Comparison of ENCODE assay signal across 8 cellular contexts in the genomic region with DNA sequence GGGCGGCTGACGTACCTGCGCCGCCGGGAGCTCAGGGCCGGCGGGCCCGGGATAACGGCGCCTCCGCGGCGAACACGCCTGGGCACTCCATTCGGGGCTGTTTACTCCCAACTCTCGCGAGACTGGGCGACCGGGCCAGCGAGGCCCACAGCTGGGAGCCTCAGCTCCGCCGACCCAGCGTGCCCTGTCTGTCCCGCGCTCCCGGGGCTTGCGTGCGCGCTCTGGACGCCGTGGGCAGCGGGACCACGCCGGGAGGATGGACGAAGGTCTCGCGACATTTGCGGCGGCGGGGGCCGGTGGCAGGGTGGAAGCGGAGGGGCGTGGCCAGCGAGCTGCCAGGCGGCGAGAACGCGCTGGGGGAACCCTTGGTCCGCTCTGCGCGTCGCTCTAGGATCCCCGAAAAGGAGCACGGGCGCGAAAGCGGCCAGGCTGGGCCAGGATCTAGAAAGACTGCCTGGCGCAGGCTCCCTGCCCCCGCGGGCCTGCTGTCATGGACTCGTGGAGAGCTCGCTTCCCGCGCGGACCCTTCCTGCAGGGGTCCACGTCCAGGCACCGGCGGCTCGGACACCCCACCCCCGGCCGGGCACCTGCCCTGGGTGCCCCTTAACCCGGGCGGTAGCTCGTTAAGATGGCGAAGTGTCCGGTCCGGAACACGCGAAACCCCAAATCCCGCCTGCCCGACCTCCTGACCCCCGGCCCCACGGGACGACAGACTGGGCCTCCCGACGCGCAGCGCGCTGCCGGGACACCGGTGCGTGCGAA.
DNase-seq lines count a peak whose midpoint lies in the region; ATAC-seq and TF ChIP-seq lines count a peak whose summit lies in the region.

A gene (minus strand): TSS at position 223 of the 762 bp plus-strand sequence. CDS start 15,159 bp downstream, outside the sequence.

- peak; percentile 87 for DNase-seq in AG09309 (ENCODE audit: low read depth)
- peak; percentile 66 for DNase-seq in NCI-H345 treated with DMSO at 0.1 percent for 48 hours (lab: John Stamatoyannopoulos, UW; ENCODE audit: unreplicated experiment)
- DNase-seq in activated CD4-positive, CD25-positive, alpha-beta regulatory T cell treated with anti-CD3 and anti-CD28 coated beads, Interleukin-2, amount 50 U/mL, for 16 hours (ENCODE audit: low read depth, low spot score): peak; percentile 92
- peak; percentile 96 to 97 for DNase-seq in central memory CD8-positive, alpha-beta T cell (ENCODE audit: low spot score in 2 of 2)
- peak; percentile 99 for DNase-seq in islet precursor cell
- DNase-seq in stimulated activated CD4-positive, alpha-beta T cell treated with anti-CD3 and anti-CD28 coated beads, Interleukin-12 subunit alpha, Interleukin-12 subunit beta, amount 100 ng/mL, for 48 hours (ENCODE audit: low read depth in 2 of 3, low spot score in 1 of 3): peak; percentile 96 to 98 (median 97)

- peak within 1 kb of the TSS; percentile 83 for H3K4me3 ChIP-seq in AG09309 (ENCODE audit: control insufficient read depth, low read depth, low read length)

- peaks cover 23% of the 10 kb centered on the region for H3K4me1 Mint-ChIP-seq in central memory CD8-positive, alpha-beta T cell

- peaks cover 16% of the 10 kb centered on the region for H3K36me3 Mint-ChIP-seq in central memory CD8-positive, alpha-beta T cell (ENCODE audit: insufficient read depth)

- no peaks in the 10 kb centered on the region for H3K9me3 Mint-ChIP-seq in central memory CD8-positive, alpha-beta T cell

- H3K27me3 Mint-ChIP-seq in central memory CD8-positive, alpha-beta T cell: no peaks in the 10 kb centered on the region

- no peak for TF ChIP-seq CTCF in AG09309 (IDR thresholded peaks at IDR 0.05; ENCODE audit: control insufficient read depth, insufficient read depth, low read depth, low read length, missing control alignments)

- peak; percentile 93 for ATAC-seq in GM19025 (IDR thresholded peaks at IDR 0.05; ENCODE audit: low read depth, unreplicated experiment)
- ATAC-seq in HG03342 (IDR thresholded peaks at IDR 0.05; ENCODE audit: unreplicated experiment): peak; percentile 90
- peak; percentile 90 for ATAC-seq in central memory CD8-positive, alpha-beta T cell (replicated peaks; ENCODE audit: extremely low read depth, poor library complexity, severe bottlenecking)

- peak within 1 kb of the TSS; percentile 90 for H3K4me3 Mint-ChIP-seq in central memory CD8-positive, alpha-beta T cell

- H3K27ac Mint-ChIP-seq in central memory CD8-positive, alpha-beta T cell (ENCODE audit: low read depth): peak within 1 kb of the TSS; percentile 91

Comparison
In these comparisons a context has a peak if more than half of its experiments do, and no peak if none do; other contexts are left out.
1. Peak in every context shown above with its lines: DNase-seq, ATAC-seq and H3K4me3 ChIP-seq.